8 cellular contexts compared by ENCODE assay signal in genomic region chr12:2051700-2052625, GRCh38. TPM values are rescaled to one million over a fixed set of nuclear protein-coding genes. Genes with fewer than 3 reads are reported as not detected.
A peak's percentile ranks its signal among the peaks of the same experiment; 100 is the strongest.
DNase-seq lines count a peak whose midpoint lies in the region; TF ChIP-seq lines count a peak whose summit lies in the region.

No MANE protein-coding gene starts in this region.

- H3K36me3 ChIP-seq in fibroblast of lung (ENCODE audit: control insufficient read depth, insufficient read depth, low read length) (no peaks in the 10 kb centered on the region), sigmoid colon (no peaks in the 10 kb centered on the region), OCI-LY7 (ENCODE audit: insufficient read depth, low read length) (no peaks in the 10 kb centered on the region)

- intact Hi-C loops in sigmoid colon (cut with DNase I) = loop anchor here (5.0 to 10.0 kb wide), 2 partner anchors 255 to 373 kb away; no protein-coding TSS in a partner anchor
- intact Hi-C loops in OCI-LY7 (cut with micrococcal nuclease; ENCODE audit: unreplicated experiment) = no loop called here

- no peak for TF ChIP-seq EP300 in sigmoid colon (IDR thresholded peaks at IDR 0.05)

- H4K20me1 ChIP-seq in fibroblast of lung (ENCODE audit: control insufficient read depth, extremely low read depth, insufficient read depth, low read length) (no peaks in the 10 kb centered on the region), OCI-LY7 (ENCODE audit: insufficient read depth, low read length) (no peaks in the 10 kb centered on the region)

- POLR2A ChIA-PET in OCI-LY7 (lab: Charles Lee) = no interaction called here

- no peak for TF ChIP-seq POLR2A in sigmoid colon (IDR thresholded peaks at IDR 0.05)

- no peak overlapping the region for H3K27ac ChIP-seq in fibroblast of lung (ENCODE audit: insufficient read depth, low read length)
- peak overlapping the region; percentile 67 to 98 (median 97) for H3K27ac ChIP-seq in sigmoid colon
- no peak overlapping the region for H3K27ac ChIP-seq in OCI-LY7 (ENCODE audit: low read depth, low read length, poor library complexity, severe bottlenecking)

- 9 to 11% methylated on average over 54 of the region's 54 CpGs for WGBS in sigmoid colon, 2 donors

- H2AFZ ChIP-seq in fibroblast of lung (ENCODE audit: low read length) (no peak overlapping the region), OCI-LY7 (ENCODE audit: low read length) (no peak overlapping the region)

- TF ChIP-seq CTCF in fibroblast of lung (conservative IDR thresholded peaks at IDR 0.05 in 1 of 2, IDR thresholded peaks at IDR 0.05 in 1 of 2; ENCODE audit: low read depth in 1 of 2, low read length in 2 of 2) = no peak
- TF ChIP-seq CTCF in sigmoid colon (IDR thresholded peaks at IDR 0.05) = no peak
- TF ChIP-seq CTCF in OCI-LY7 (conservative IDR thresholded peaks at IDR 0.05; ENCODE audit: low read length) = no peak

- DNase-seq in ELF-1 (ENCODE audit: low read depth, low spot score) (peak; percentile 19), NCI-H82 (lab: John Stamatoyannopoulos, UW) (peak; percentile 58), fibroblast of lung (ENCODE audit: low read depth in 2 of 2) (no peak), sigmoid colon (no peak), cortex of kidney (lab: John Stamatoyannopoulos, UW) (no peak), foreskin melanocyte (no peak), OCI-LY7 (ENCODE audit: low spot score) (no peak), NOMO-1 (lab: John Stamatoyannopoulos, UW; ENCODE audit: unreplicated experiment in 2 of 2) (no peak)

- H3K79me2 ChIP-seq in fibroblast of lung (ENCODE audit: control insufficient read depth, insufficient read depth, low read length) (peaks cover 7% of the 10 kb centered on the region), OCI-LY7 (ENCODE audit: insufficient read depth, low read depth, low read length) (no peaks in the 10 kb centered on the region)

- H3K27me3 ChIP-seq in fibroblast of lung (ENCODE audit: control insufficient read depth, insufficient read depth, low read length) = peaks cover 10% of the 10 kb centered on the region
- H3K27me3 ChIP-seq in sigmoid colon = no peaks in the 10 kb centered on the region

- peaks cover 4% of the 10 kb centered on the region for H3K4me1 ChIP-seq in fibroblast of lung (ENCODE audit: control insufficient read depth, extremely low read depth, insufficient read depth, low read length)
- peaks cover 0 to 31% (median 18%) of the 10 kb centered on the region in 4 donors for H3K4me1 ChIP-seq in sigmoid colon
- no peaks in the 10 kb centered on the region for H3K4me1 ChIP-seq in OCI-LY7 (ENCODE audit: insufficient read depth, low read length, poor library complexity, severe bottlenecking)

- CTCF ChIA-PET in OCI-LY7 (lab: Charles Lee; ENCODE audit: unreplicated experiment) = no interaction called here

- peak overlapping the region; percentile 49 for H3K4me2 ChIP-seq in fibroblast of lung (ENCODE audit: extremely low read depth, insufficient read depth, low read length)
- H3K4me2 ChIP-seq in OCI-LY7 (ENCODE audit: low read length) = no peak overlapping the region

- no peak overlapping the region for H3K9ac ChIP-seq in fibroblast of lung (ENCODE audit: insufficient read depth, low read length)

- H3K4me3 ChIP-seq in fibroblast of lung (replicated peaks in 1 of 4; ENCODE audit: control extremely low read depth in 1 of 4, insufficient read depth in 1 of 4, low read depth in 3 of 4, low read length in 4 of 4) = peak overlapping the region; percentile 31 to 65 (median 48)
- peak overlapping the region; percentile 31 to 92 (median 76) for H3K4me3 ChIP-seq in sigmoid colon
- H3K4me3 ChIP-seq in OCI-LY7 (ENCODE audit: low read depth, low read length, poor library complexity, severe bottlenecking) = no peak overlapping the region

- no TSS peak for BruUV-seq in OCI-LY7 (replicated peaks; lab: Mats Ljungman, UMichigan)

- H3K9me2 ChIP-seq in OCI-LY7 (ENCODE audit: insufficient read depth, low read length) = no peaks in the 10 kb centered on the region

- H3K9me3 ChIP-seq in fibroblast of lung (ENCODE audit: control insufficient read depth, insufficient read depth, low read depth, low read length) (no peaks in the 10 kb centered on the region), sigmoid colon (no peaks in the 10 kb centered on the region), OCI-LY7 (ENCODE audit: low read length) (no peaks in the 10 kb centered on the region)

RNA-seq across cellular contexts. Expression of gene CACNA1C, which starts 0.8 kb away (rescaled TPM):
- total RNA-seq in fibroblast of lung (7.4 and 11.4 TPM in 2 replicates), sigmoid colon (100 to 1,000 TPM in 2 of 4 donors, 10 to 100 TPM in 2; 62.0 to 213 (median 119) TPM), OCI-LY7 (2022) (1.3 and 1.4 TPM in 2 replicates)
- polyA plus RNA-seq in fibroblast of lung (5.4 and 7.6 TPM in 2 replicates), sigmoid colon (1 to 10 TPM in 1 of 3 donors, under 1 TPM in 2; 0.46 to 7.6 (median 0.60) TPM)
- polyA plus RNA-seq in fibroblast of lung (2012) = 3.8 and 7.7 TPM in 2 replicates
- 27.0 and 44.8 TPM in 2 replicates for polyA minus RNA-seq in fibroblast of lung (ENCODE audit: low replicate concordance)
- 0.21 and 0.69 TPM in 2 replicates for total RNA-seq in OCI-LY7 (2014; rRNA removed; shearing (Covaris generic))

RNA-seq across cellular contexts. Expression of gene DCP1B, which starts 47.7 kb away (rescaled TPM):
- total RNA-seq in fibroblast of lung (10.4 and 11.3 TPM in 2 replicates), sigmoid colon (10 to 100 TPM; 24.8 to 47.7 (median 35.5) TPM), OCI-LY7 (2022) (14.2 and 16.9 TPM in 2 replicates)
- polyA plus RNA-seq in fibroblast of lung (19.4 and 24.0 TPM in 2 replicates), sigmoid colon (1 to 10 TPM; 5.5 to 8.5 (median 7.2) TPM)
- 9.6 and 12.5 TPM in 2 replicates for polyA plus RNA-seq in fibroblast of lung (2012)
- polyA minus RNA-seq in fibroblast of lung (ENCODE audit: low replicate concordance) = 12.9 and 22.3 TPM in 2 replicates
- total RNA-seq in OCI-LY7 (2014; rRNA removed; shearing (Covaris generic)) = 10.3 and 15.5 TPM in 2 replicates

Comparison
In these comparisons a context has a peak if more than half of its experiments do, and no peak if none do; other contexts are left out.
1. DNase-seq: peak in ELF-1 (single experiment) and NCI-H82 (single experiment); none in fibroblast of lung (0 of 2), sigmoid colon (single experiment), cortex of kidney (single experiment), foreskin melanocyte (single experiment), OCI-LY7 (single experiment) and NOMO-1 (0 of 2).
2. H3K27ac ChIP-seq: peak in sigmoid colon (4 of 4); none in fibroblast of lung (single experiment) and OCI-LY7 (single experiment).